Comparison of ENCODE assay signal across 26 cellular contexts in the genomic region with DNA sequence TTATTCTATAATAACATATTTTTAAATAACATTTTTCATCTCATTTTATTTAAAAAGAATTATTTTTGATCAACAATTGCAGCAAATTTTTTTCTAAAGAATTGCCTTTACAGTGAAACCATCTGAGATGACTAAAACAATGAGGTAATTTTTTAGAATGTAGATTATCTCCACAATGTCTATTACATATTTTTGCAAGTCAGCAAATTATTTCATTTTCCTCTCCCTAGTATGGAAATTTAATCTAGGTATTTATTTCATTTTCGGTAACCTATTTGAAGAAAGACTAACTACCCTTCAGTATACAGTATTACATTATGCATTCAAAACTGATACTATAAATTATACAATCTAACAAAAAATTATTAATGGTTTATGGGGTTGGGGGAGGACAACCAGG.
"Had no signal": no experiment of that assay in that cellular context is flagged by ENCODE, and none has a peak within 500 bp of the region (broad histone marks: within the 10 kb centered on the region; RNA-seq: fewer than 3 reads in every experiment).

No MANE protein-coding gene starts in this region.

- H3K9me3 ChIP-seq: left lung, lower lobe of right lung, pancreas, prostate gland, sigmoid colon, spleen, suprapubic skin, thoracic aorta, tibial artery, upper lobe of right lung, uterus had no signal

- H3K27me3 ChIP-seq: left lung, pancreas, sigmoid colon, suprapubic skin, tibial artery, upper lobe of right lung, uterus had no signal

- H3K36me3 ChIP-seq: left lung, lower lobe of right lung, pancreas, prostate gland, sigmoid colon, spleen, suprapubic skin, thoracic aorta, tibial artery, upper lobe of right lung, uterus had no signal

- H3K4me1 ChIP-seq: left lung, lower lobe of right lung, pancreas, prostate gland, sigmoid colon, spleen, suprapubic skin, tibial artery, upper lobe of right lung, uterus had no signal

- DNase-seq: hippocampal formation; left colon; left lung; lower lobe of right lung; mammary epithelial cell; mesenchymal stem cell; naive thymus-derived CD8-positive, alpha-beta T cell; nucleus accumbens; pancreas; posterior cingulate gyrus; retina; right cardiac atrium; sigmoid colon; small intestine; spleen; stimulated activated CD4-positive, alpha-beta T cell treated with anti-CD3 and anti-CD28 coated beads, Interleukin-4, amount 100 ng/mL, for 24 hours; stimulated activated naive CD4-positive, alpha-beta T cell; tibial artery; trophoblast cell; upper lobe of right lung; uterus had no signal

- H3K4me3 ChIP-seq: left lung, lower lobe of right lung, pancreas, prostate gland, sigmoid colon, spleen, suprapubic skin, thoracic aorta, tibial artery, upper lobe of right lung, uterus had no signal

- FAIRE-seq: keratinocyte, pancreas had no signal

- H3K27ac ChIP-seq: left lung, lower lobe of right lung, pancreas, prostate gland, sigmoid colon, spleen, suprapubic skin, thoracic aorta, tibial artery, upper lobe of right lung, uterus had no signal

- ATAC-seq: left colon; left lung; lower lobe of right lung; naive thymus-derived CD8-positive, alpha-beta T cell; pancreas; right cardiac atrium; stimulated activated effector memory CD8-positive, alpha-beta T cell treated with anti-CD3 and anti-CD28 coated beads, Interleukin-12 subunit alpha, Interleukin-12 subunit beta, amount 100 ng/mL, for 72 hours; upper lobe of right lung had no signal
